ENCODE assay signal across 9 cellular contexts in the genomic region with DNA sequence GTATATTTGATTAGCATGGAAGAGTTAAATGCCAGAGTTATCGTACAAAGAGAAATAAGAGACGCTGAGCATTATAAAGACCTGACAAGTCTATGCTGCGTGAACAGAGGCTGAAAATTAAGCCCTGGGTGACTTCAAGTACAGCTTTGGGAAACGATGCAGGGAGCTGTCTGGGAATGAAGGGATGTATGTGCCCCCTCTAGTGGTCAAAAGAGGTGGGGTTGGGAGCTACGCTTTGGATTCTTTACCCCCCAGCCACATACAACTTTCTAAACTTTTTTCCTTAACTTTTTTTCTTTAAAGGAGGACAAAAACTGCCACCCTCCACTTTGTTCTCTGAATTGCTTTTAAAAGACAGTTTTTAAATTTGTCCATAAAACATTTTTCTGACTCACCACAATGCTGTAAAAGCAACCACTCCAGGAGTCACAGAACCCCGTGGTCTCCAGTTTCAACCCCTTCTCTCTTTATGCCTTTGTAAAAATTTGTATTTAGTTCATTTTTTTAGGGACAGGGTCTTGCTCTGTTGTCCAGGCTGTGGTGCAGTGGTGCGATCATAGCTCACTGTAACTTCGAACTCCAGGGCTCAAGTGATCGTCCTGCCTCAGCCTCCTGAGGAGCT. TPM values are rescaled to one million over a fixed set of nuclear protein-coding genes. Genes with fewer than 3 reads are reported as not detected.
DNase-seq lines count a peak whose midpoint lies in the region; FAIRE-seq and TF ChIP-seq lines count a peak whose summit lies in the region.
"Had no signal": no experiment of that assay in that cellular context is flagged by ENCODE, and none has a peak within 500 bp of the region (broad histone marks: within the 10 kb centered on the region; RNA-seq: fewer than 3 reads in every experiment).

No MANE protein-coding gene starts in this region.

- CTCF ChIA-PET in BJ (lab: Yijun Ruan, JAX), result interaction anchor here (0.6 to 3.4 kb wide), 34 partner anchors 8 to 872 kb away, joined by 3 to 20 read pairs (median 4); a partner anchor contains a TSS

- no peak overlapping the region for H3K4me3 ChIP-seq in BJ (ENCODE audit: low read depth, low read length)
- no peak overlapping the region for H3K4me3 ChIP-seq in suprapubic skin

- H3K36me3 Mint-ChIP-seq in brain, result no peaks in the 10 kb centered on the region
- no peaks in the 10 kb centered on the region for H3K36me3 Mint-ChIP-seq in activated T-helper 1 cell treated with anti-CD3 and anti-CD28 coated beads, Interleukin-12 subunit alpha, Interleukin-12 subunit beta, Interleukin-2, Interleukin-4 antibody, amounts not matched to agents 30 ng/mL and 10 ng/mL and 1 ng/mL, durations not matched to agents 14 hours and 24 hours and 36 hours (ENCODE audit: low read depth)

- peaks cover 42% of the 10 kb centered on the region for H3K4me1 Mint-ChIP-seq in brain
- H3K4me1 Mint-ChIP-seq in activated T-helper 1 cell treated with anti-CD3 and anti-CD28 coated beads, Interleukin-12 subunit alpha, Interleukin-12 subunit beta, Interleukin-2, Interleukin-4 antibody, amounts not matched to agents 30 ng/mL and 10 ng/mL and 1 ng/mL, durations not matched to agents 14 hours and 24 hours and 36 hours (ENCODE audit: low read depth), result no peaks in the 10 kb centered on the region

- TF ChIP-seq POLR2A in GM12892 (IDR thresholded peaks at IDR 0.05; ENCODE audit: low read depth, low read length) (no peak), suprapubic skin (IDR thresholded peaks at IDR 0.05) (no peak), GM12891 (IDR thresholded peaks at IDR 0.05; ENCODE audit: low read depth, low read length) (no peak)

- H3K4me1 ChIP-seq in suprapubic skin, result peaks cover 9% of the 10 kb centered on the region

- H3K9me3 Mint-ChIP-seq in brain, result peaks cover 0 to 2% (median 0%) of the 10 kb centered on the region in 5 experiments
- no peaks in the 10 kb centered on the region for H3K9me3 Mint-ChIP-seq in activated T-helper 1 cell treated with anti-CD3 and anti-CD28 coated beads, Interleukin-12 subunit alpha, Interleukin-12 subunit beta, Interleukin-2, Interleukin-4 antibody, amounts not matched to agents 30 ng/mL and 10 ng/mL and 1 ng/mL, durations not matched to agents 14 hours and 24 hours and 36 hours

- no peak overlapping the region for H3K4me3 Mint-ChIP-seq in brain
- H3K4me3 Mint-ChIP-seq in activated T-helper 1 cell treated with anti-CD3 and anti-CD28 coated beads, Interleukin-12 subunit alpha, Interleukin-12 subunit beta, Interleukin-2, Interleukin-4 antibody, amounts not matched to agents 30 ng/mL and 10 ng/mL and 1 ng/mL, durations not matched to agents 14 hours and 24 hours and 36 hours, result no peak overlapping the region

- no peaks in the 10 kb centered on the region for H3K36me3 ChIP-seq in BJ (ENCODE audit: control insufficient read depth, insufficient read depth, low read length)
- no peaks in the 10 kb centered on the region for H3K36me3 ChIP-seq in suprapubic skin
- H3K36me3 ChIP-seq: neutrophil had no signal

- POLR2A ChIA-PET in BJ (lab: Charles Lee), result no interaction called here

- no peak overlapping the region for H3K27ac Mint-ChIP-seq in brain
- H3K27ac Mint-ChIP-seq in activated T-helper 1 cell treated with anti-CD3 and anti-CD28 coated beads, Interleukin-12 subunit alpha, Interleukin-12 subunit beta, Interleukin-2, Interleukin-4 antibody, amounts not matched to agents 30 ng/mL and 10 ng/mL and 1 ng/mL, durations not matched to agents 14 hours and 24 hours and 36 hours, result no peak overlapping the region

- H3K27me3 ChIP-seq in BJ (ENCODE audit: control insufficient read depth, insufficient read depth, low read length) (no peaks in the 10 kb centered on the region), suprapubic skin (no peaks in the 10 kb centered on the region)
- H3K27me3 ChIP-seq: neutrophil had no signal

- DNase-seq in BJ (ENCODE audit: low read depth) (no peak), GM12892 (ENCODE audit: insufficient read length) (no peak), NCI-H345 (lab: John Stamatoyannopoulos, UW) (peak; percentile 47), iris pigment epithelial cell (ENCODE audit: low read depth) (peak; percentile 68), suprapubic skin (ENCODE audit: low spot score in 2 of 2) (no peak), GM12891 (ENCODE audit: insufficient read length, low spot score) (no peak)
- DNase-seq in activated T-helper 1 cell treated with anti-CD3 and anti-CD28 coated beads, Interleukin-12 subunit alpha, Interleukin-12 subunit beta, Interleukin-2, Interleukin-4 antibody, amounts not matched to agents 30 ng/mL and 10 ng/mL and 1 ng/mL, durations not matched to agents 14 hours and 24 hours and 36 hours (ENCODE audit: low spot score), result no peak

- no peak for TF ChIP-seq EP300 in suprapubic skin (IDR thresholded peaks at IDR 0.05)

- intact Hi-C loops in activated T-helper 1 cell treated with anti-CD3 and anti-CD28 coated beads, Interleukin-12 subunit alpha, Interleukin-12 subunit beta, Interleukin-2, Interleukin-4 antibody, amounts not matched to agents 30 ng/mL and 10 ng/mL and 1 ng/mL, durations not matched to agents 14 hours and 24 hours and 36 hours (cut with micrococcal nuclease), result loop anchor here (1.0 kb wide), 1 partner anchor 127 kb away; no protein-coding TSS in a partner anchor

- H3K27me3 Mint-ChIP-seq in brain, result peaks cover 2% of the 10 kb centered on the region
- peaks cover 12% of the 10 kb centered on the region for H3K27me3 Mint-ChIP-seq in activated T-helper 1 cell treated with anti-CD3 and anti-CD28 coated beads, Interleukin-12 subunit alpha, Interleukin-12 subunit beta, Interleukin-2, Interleukin-4 antibody, amounts not matched to agents 30 ng/mL and 10 ng/mL and 1 ng/mL, durations not matched to agents 14 hours and 24 hours and 36 hours (ENCODE audit: insufficient read depth)

- TF ChIP-seq CTCF in BJ (IDR thresholded peaks at IDR 0.05; ENCODE audit: insufficient read depth, low read depth, low read length), result peak; percentile 93
- peak; percentile 61 to 81 for TF ChIP-seq CTCF in brain (conservative IDR thresholded peaks at IDR 0.05)
- TF ChIP-seq CTCF in suprapubic skin (IDR thresholded peaks at IDR 0.05), result peak; percentile 73 to 79

- FAIRE-seq in GM12892 (lab: Jason Lieb, UNC) (peak; percentile 50), GM12891 (lab: Jason Lieb, UNC) (no peak)

- WGBS in suprapubic skin, result 50% methylated on average over 9 of the region's 9 CpGs

- H3K27ac ChIP-seq in suprapubic skin, result no peak overlapping the region
- H3K27ac ChIP-seq: neutrophil had no signal

- no peaks in the 10 kb centered on the region for H3K9me3 ChIP-seq in suprapubic skin
- H3K9me3 ChIP-seq: neutrophil had no signal

TF ChIP-seq in GM12891, 5 proteins besides CTCF, POLR2A, EP300 and RAD21:
- TF ChIP-seq PAX5 (IDR thresholded peaks at IDR 0.05; ENCODE audit: insufficient read depth, low read length, severe bottlenecking) (no peak), TAF1 (IDR thresholded peaks at IDR 0.05; ENCODE audit: low read depth, low read length) (no peak), POLR2AphosphoS5 (IDR thresholded peaks at IDR 0.05; ENCODE audit: low read depth, low read length) (no peak), POU2F2 (IDR thresholded peaks at IDR 0.05; ENCODE audit: low read depth, low read length) (no peak), SPI1 (IDR thresholded peaks at IDR 0.05; ENCODE audit: low read depth, low read length) (no peak)

RNA-seq across cellular contexts. Expression of a gene that starts 59.4 kb away (rescaled TPM):
- polyA plus RNA-seq in BJ (2011; rRNA removed) (42.4 and 45.0 TPM in 2 replicates), brain (ENCODE audit: insufficient read depth, low read depth, low replicate concordance) (85.9 TPM)
- 19.0 and 20.9 TPM in 2 replicates for polyA minus RNA-seq in BJ (2011; rRNA and poly(A)+ RNA removed)
- polyA plus RNA-seq in GM12892 (2012; ENCODE audit: missing spikeins), result 36.2 TPM
- total RNA-seq in suprapubic skin, result 10 to 100 TPM; 29.6 to 39.6 (median 32.8) TPM
- polyA plus RNA-seq in GM12891 (2012; ENCODE audit: low read depth, missing spikeins), result 22.6 TPM
- total RNA-seq in activated T-helper 1 cell treated with anti-CD3 and anti-CD28 coated beads, Interleukin-12 subunit alpha, Interleukin-12 subunit beta, Interleukin-2, Interleukin-4 antibody, amounts not matched to agents 30 ng/mL and 10 ng/mL and 1 ng/mL, durations not matched to agents 14 hours and 24 hours and 36 hours, result 66.9 and 68.1 TPM in 2 replicates

RNA-seq across cellular contexts. Expression of a gene that starts 59.7 kb away (rescaled TPM):
- 26.8 and 35.9 TPM in 2 replicates for polyA plus RNA-seq in BJ (2011; rRNA removed)
- polyA minus RNA-seq in BJ (2011; rRNA and poly(A)+ RNA removed), result 16.3 and 18.3 TPM in 2 replicates
- 3.8 TPM for polyA plus RNA-seq in GM12892 (2012; ENCODE audit: missing spikeins)
- 84.2 TPM for polyA plus RNA-seq in brain (ENCODE audit: insufficient read depth, low read depth, low replicate concordance)
- 10 to 100 TPM in 2 of 4 donors, 1 to 10 TPM in 2; 6.5 to 17.1 (median 10.6) TPM for total RNA-seq in suprapubic skin
- 7.8 TPM for polyA plus RNA-seq in GM12891 (2012; ENCODE audit: low read depth, missing spikeins)
- 7.7 and 8.3 TPM in 2 replicates for total RNA-seq in activated T-helper 1 cell treated with anti-CD3 and anti-CD28 coated beads, Interleukin-12 subunit alpha, Interleukin-12 subunit beta, Interleukin-2, Interleukin-4 antibody, amounts not matched to agents 30 ng/mL and 10 ng/mL and 1 ng/mL, durations not matched to agents 14 hours and 24 hours and 36 hours

Comparison
In these comparisons a context has a peak if more than half of its experiments do, and no peak if none do; other contexts are left out.
1. DNase-seq: peak in NCI-H345 (single experiment) and iris pigment epithelial cell (single experiment); none in BJ (single experiment), GM12892 (single experiment), suprapubic skin (0 of 2), GM12891 (single experiment) and activated T-helper 1 cell treated with anti-CD3 and anti-CD28 coated beads, Interleukin-12 subunit alpha, Interleukin-12 subunit beta, Interleukin-2, Interleukin-4 antibody, amounts not matched to agents 30 ng/mL and 10 ng/mL and 1 ng/mL, durations not matched to agents 14 hours and 24 hours and 36 hours (single experiment).
2. Peak in every context shown above with its lines, with median percentiles within 50 percentile points of each other: CTCF ChIP-seq.